ENCODE assay signal across 29 cellular contexts in genomic region chr10:9792181-9792580, GRCh38.
DNase-seq lines count a peak whose midpoint lies in the region; ATAC-seq and TF ChIP-seq lines count a peak whose summit lies in the region.
"Had no signal": no experiment of that assay in that cellular context is flagged by ENCODE, and none has a peak within 500 bp of the region (broad histone marks: within the 10 kb centered on the region; RNA-seq: fewer than 3 reads in every experiment).

No MANE protein-coding gene starts in this region.

- peaks cover 11% of the 10 kb centered on the region for H3K9me3 Mint-ChIP-seq in MCF 10A (ENCODE audit: unreplicated experiment)
- H3K9me3 Mint-ChIP-seq: activated CD4-positive, alpha-beta memory T cell treated with anti-CD3 and anti-CD28 coated beads for 36 hours; activated naive CD8-positive, alpha-beta T cell treated with anti-CD3 and anti-CD28 coated beads for 36 hours; nephron progenitor cell; T-helper 1 cell treated with Interleukin-12 subunit alpha and Interleukin-12 subunit beta and Interleukin-4 antibody, amounts not matched to agents 30 μg/mL and 1 μg/mL, for 36 hours had no signal

- H3K27ac ChIP-seq in breast epithelium = no peak overlapping the region
- H3K27ac ChIP-seq: 22Rv1, ascending aorta, ovary, spleen, suprapubic skin, vagina had no signal

- POLR2A ChIA-PET in MCF 10A (lab: Yijun Ruan, JAX) = interaction anchor here (0.7 kb wide), 3 partner anchors 19 to 260 kb away, joined by 3 read pairs; no protein-coding TSS in a partner anchor

- H3K27me3 Mint-ChIP-seq in MCF 10A (ENCODE audit: insufficient read depth, unreplicated experiment) = no peaks in the 10 kb centered on the region
- H3K27me3 Mint-ChIP-seq: activated CD4-positive, alpha-beta memory T cell treated with anti-CD3 and anti-CD28 coated beads for 36 hours; activated naive CD8-positive, alpha-beta T cell treated with anti-CD3 and anti-CD28 coated beads for 36 hours had no signal

- TF ChIP-seq CTCF in MCF 10A (IDR thresholded peaks at IDR 0.05; ENCODE audit: unreplicated experiment) = no peak
- TF ChIP-seq CTCF in breast epithelium (IDR thresholded peaks at IDR 0.05) = no peak

- TF ChIP-seq POLR2A in breast epithelium (IDR thresholded peaks at IDR 0.05) = no peak

- no peak for ATAC-seq in GM18868 (IDR thresholded peaks at IDR 0.05; ENCODE audit: unreplicated experiment)
- ATAC-seq: stimulated activated effector memory CD8-positive, alpha-beta T cell treated with anti-CD3 and anti-CD28 coated beads, Interleukin-12 subunit alpha, Interleukin-12 subunit beta, amount 100 ng/mL, for 72 hours had no signal

- H3K36me3 Mint-ChIP-seq in MCF 10A (ENCODE audit: insufficient read depth, unreplicated experiment) = no peaks in the 10 kb centered on the region
- H3K36me3 Mint-ChIP-seq: activated CD4-positive, alpha-beta memory T cell treated with anti-CD3 and anti-CD28 coated beads for 36 hours; activated naive CD8-positive, alpha-beta T cell treated with anti-CD3 and anti-CD28 coated beads for 36 hours; CD4-positive, alpha-beta memory T cell; stimulated activated effector memory CD8-positive, alpha-beta T cell treated with anti-CD3 and anti-CD28 coated beads, Interleukin-12 subunit alpha, Interleukin-12 subunit beta, amount 100 ng/mL, for 72 hours had no signal

- CTCF ChIA-PET in MCF 10A (lab: Yijun Ruan, JAX) = no interaction called here

- H3K4me1 ChIP-seq in breast epithelium = no peaks in the 10 kb centered on the region
- H3K4me1 ChIP-seq: ascending aorta, spleen, suprapubic skin, vagina had no signal

- no peak overlapping the region for H3K4me3 ChIP-seq in breast epithelium
- H3K4me3 ChIP-seq: ascending aorta, ovary, spleen, suprapubic skin, vagina had no signal

- no peaks in the 10 kb centered on the region for H3K36me3 ChIP-seq in breast epithelium
- H3K36me3 ChIP-seq: ascending aorta, ovary, spleen, suprapubic skin, vagina had no signal

- intact Hi-C loops in MCF 10A (cut with micrococcal nuclease) (no loop called here), breast epithelium (cut with DNase I; ENCODE audit: low total_unique reads) (no loop called here)

- peak overlapping the region; percentile 37 for H3K27ac Mint-ChIP-seq in MCF 10A (ENCODE audit: low read depth, unreplicated experiment)
- H3K27ac Mint-ChIP-seq: activated CD4-positive, alpha-beta memory T cell treated with anti-CD3 and anti-CD28 coated beads for 36 hours; activated naive CD8-positive, alpha-beta T cell treated with anti-CD3 and anti-CD28 coated beads for 36 hours; CD4-positive, alpha-beta memory T cell; nephron progenitor cell; stimulated activated effector memory CD8-positive, alpha-beta T cell treated with anti-CD3 and anti-CD28 coated beads, Interleukin-12 subunit alpha, Interleukin-12 subunit beta, amount 100 ng/mL, for 72 hours; T-helper 1 cell treated with Interleukin-12 subunit alpha and Interleukin-12 subunit beta and Interleukin-4 antibody, amounts not matched to agents 30 μg/mL and 1 μg/mL, for 36 hours had no signal

- H3K4me3 Mint-ChIP-seq in MCF 10A (ENCODE audit: unreplicated experiment) = no peak overlapping the region
- H3K4me3 Mint-ChIP-seq: activated CD4-positive, alpha-beta memory T cell treated with anti-CD3 and anti-CD28 coated beads for 36 hours; activated naive CD8-positive, alpha-beta T cell treated with anti-CD3 and anti-CD28 coated beads for 36 hours; CD4-positive, alpha-beta memory T cell; nephron progenitor cell; stimulated activated effector memory CD8-positive, alpha-beta T cell treated with anti-CD3 and anti-CD28 coated beads, Interleukin-12 subunit alpha, Interleukin-12 subunit beta, amount 100 ng/mL, for 72 hours; T-helper 1 cell treated with Interleukin-12 subunit alpha and Interleukin-12 subunit beta and Interleukin-4 antibody, amounts not matched to agents 30 μg/mL and 1 μg/mL, for 36 hours had no signal

- no TSS peak for BruUV-seq in MCF 10A (replicated peaks; lab: Mats Ljungman, UMichigan)

- H3K9me3 ChIP-seq in breast epithelium = no peaks in the 10 kb centered on the region
- H3K9me3 ChIP-seq: ascending aorta, ovary, SK-N-SH, spleen, suprapubic skin, vagina had no signal

- H3K27me3 ChIP-seq in breast epithelium = no peaks in the 10 kb centered on the region
- H3K27me3 ChIP-seq: ascending aorta, ovary, spleen, suprapubic skin, vagina had no signal

- peaks cover 11% of the 10 kb centered on the region for H3K4me1 Mint-ChIP-seq in MCF 10A (ENCODE audit: insufficient read depth, unreplicated experiment)
- H3K4me1 Mint-ChIP-seq: activated naive CD8-positive, alpha-beta T cell treated with anti-CD3 and anti-CD28 coated beads for 36 hours; CD4-positive, alpha-beta memory T cell; nephron progenitor cell; stimulated activated effector memory CD8-positive, alpha-beta T cell treated with anti-CD3 and anti-CD28 coated beads, Interleukin-12 subunit alpha, Interleukin-12 subunit beta, amount 100 ng/mL, for 72 hours had no signal

- DNase-seq in MCF 10A (ENCODE audit: unreplicated experiment) (peak; percentile 47), breast epithelium (ENCODE audit: low spot score in 2 of 2) (no peak), astrocyte of the hippocampus (ENCODE audit: low read depth, low spot score) (peak; percentile 36), iris pigment epithelial cell (ENCODE audit: low read depth) (peak; percentile 63), SK-N-DZ (ENCODE audit: low spot score) (no peak), NCI-H345 treated with DMSO at 0.1 percent for 48 hours (lab: John Stamatoyannopoulos, UW; ENCODE audit: unreplicated experiment) (no peak)
- DNase-seq in activated CD4-positive, CD25-positive, alpha-beta regulatory T cell treated with anti-CD3 and anti-CD28 coated beads, Interleukin-2, amount 50 U/mL, for 72 hours = no peak
- DNase-seq: activated CD4-positive, alpha-beta memory T cell treated with anti-CD3 and anti-CD28 coated beads for 36 hours; activated CD8-positive, alpha-beta memory T cell treated with anti-CD3 and anti-CD28 coated beads, Interleukin-2, amount 50 U/mL, for 48 hours; activated naive CD8-positive, alpha-beta T cell treated with anti-CD3 and anti-CD28 coated beads for 36 hours; CD4-positive, alpha-beta memory T cell; glutamatergic neuron; NCI-H2081; NCI-H345; NCI-H82; nephron progenitor cell; ovary; retina; RPMI8226; SK-N-SH; spleen; stimulated activated CD4-positive, alpha-beta T cell treated with anti-CD3 and anti-CD28 coated beads, Interleukin-2, amount 100 ng/mL, for 48 hours had no signal

Comparison
In these comparisons a context has a peak if more than half of its experiments do, and no peak if none do; other contexts are left out.
1. DNase-seq: peak in MCF 10A (single experiment), astrocyte of the hippocampus (single experiment) and iris pigment epithelial cell (single experiment); none in breast epithelium (0 of 2), activated CD4-positive, CD25-positive, alpha-beta regulatory T cell treated with anti-CD3 and anti-CD28 coated beads, Interleukin-2, amount 50 U/mL, for 72 hours (single experiment), SK-N-DZ (single experiment) and NCI-H345 treated with DMSO at 0.1 percent for 48 hours (single experiment).